ENCODE assay signal across 1 cellular context in the genomic region with DNA sequence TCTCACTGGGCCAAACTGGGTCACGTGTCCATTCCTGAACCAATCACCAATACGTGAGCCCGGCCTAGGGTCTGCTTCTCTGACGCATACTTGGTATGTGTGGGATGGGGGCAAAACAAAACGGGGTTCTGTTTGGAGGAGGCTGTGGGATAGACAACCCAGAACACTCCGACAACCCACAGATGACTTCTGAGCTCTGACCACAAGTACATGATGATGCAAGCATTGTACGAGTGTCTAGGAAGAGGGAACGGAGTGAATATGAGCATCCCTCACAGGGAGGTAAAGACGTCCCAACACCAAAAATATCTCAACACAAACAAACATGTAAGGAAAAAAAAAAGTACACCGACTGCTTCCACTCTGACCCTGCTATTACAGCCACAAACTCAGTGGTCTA.
TF ChIP-seq lines count a peak whose summit lies in the region.

No MANE protein-coding gene starts in this region.

TF ChIP-seq in H1, 55 proteins besides CTCF, POLR2A, EP300 and RAD21 (continued from another document):
- TF ChIP-seq MAX (IDR thresholded peaks at IDR 0.05) (no peak), ZNF274 (IDR thresholded peaks at IDR 0.05; ENCODE audit: borderline replicate concordance, extremely low read depth, low read length) (no peak), SAP30 (IDR thresholded peaks at IDR 0.05; ENCODE audit: insufficient read depth, insufficient replicate concordance, low read length) (no peak), HDAC6 (IDR thresholded peaks at IDR 0.05; ENCODE audit: low read depth, low read length) (no peak), RBBP5 (IDR thresholded peaks at IDR 0.05; ENCODE audit: borderline replicate concordance, low read depth, low read length) (no peak), TEAD4 (IDR thresholded peaks at IDR 0.05; ENCODE audit: low read depth, low read length) (no peak), NRF1 (IDR thresholded peaks at IDR 0.05; ENCODE audit: low read depth, low read length) (no peak), CHD1 (IDR thresholded peaks at IDR 0.05; ENCODE audit: low read depth, low read length) (no peak), CBX5 (IDR thresholded peaks at IDR 0.05; ENCODE audit: low read depth, low read length) (no peak), SP1 (IDR thresholded peaks at IDR 0.05; ENCODE audit: low read depth, low read length) (no peak), TCF12 (IDR thresholded peaks at IDR 0.05; ENCODE audit: low read depth, low read length) (no peak), JUN (IDR thresholded peaks at IDR 0.05; ENCODE audit: low read depth, low read length) (no peak), SP2 (IDR thresholded peaks at IDR 0.05; ENCODE audit: low read length) (no peak), CHD2 (IDR thresholded peaks at IDR 0.05; ENCODE audit: low read length) (no peak), ASH2L (IDR thresholded peaks at IDR 0.05; ENCODE audit: low read length) (no peak)
